In genomic region chr7:31077484-31078362, GRCh38 we compare ENCODE assay signal across 2 cellular contexts.
TF ChIP-seq lines count a peak whose summit lies in the region.

No MANE protein-coding gene starts in this region.

TF ChIP-seq in GM12878, 131 proteins besides CTCF, POLR2A, EP300 and RAD21:
- TF ChIP-seq HDGF (IDR thresholded peaks at IDR 0.05): 0 out of 2 replicates have a peak, but pooled peaks have one; percentile 43
- TF ChIP-seq ZNF24 (IDR thresholded peaks at IDR 0.05): no peak
- no peak for TF ChIP-seq ZZZ3 (IDR thresholded peaks at IDR 0.05; ENCODE audit: control insufficient read depth, insufficient read length, low read depth)
- peak; percentile 20 for TF ChIP-seq E4F1 (IDR thresholded peaks at IDR 0.05; ENCODE audit: borderline replicate concordance, partially characterized antibody)
- no peak for TF ChIP-seq IRF5 (IDR thresholded peaks at IDR 0.05; ENCODE audit: borderline replicate concordance)
- no peak for TF ChIP-seq SIN3A (IDR thresholded peaks at IDR 0.05; ENCODE audit: low read depth, low read length)
- TF ChIP-seq RBBP5 (conservative IDR thresholded peaks at IDR 0.05): no peak
- no peak for TF ChIP-seq SRF (IDR thresholded peaks at IDR 0.05; ENCODE audit: low read depth in 2 of 2, low read length in 2 of 2)
- TF ChIP-seq RELB (IDR thresholded peaks at IDR 0.05; ENCODE audit: low read depth): no peak
- peak; percentile 56 for TF ChIP-seq NR2C2 (IDR thresholded peaks at IDR 0.05; ENCODE audit: borderline replicate concordance, control insufficient read depth, insufficient read length, low read depth)
- TF ChIP-seq NR2C1 (IDR thresholded peaks at IDR 0.05): no peak

TF ChIP-seq in HepG2, 621 proteins besides CTCF, POLR2A, EP300 and RAD21:
- peak; percentile 24; the same call in 1 of the 2 replicates for TF ChIP-seq ATM (IDR thresholded peaks at IDR 0.05; ENCODE audit: borderline replicate concordance)
- no peak for TF ChIP-seq PCBP2 (optimal IDR thresholded peaks at IDR 0.05; ENCODE audit: low read depth, low read length, poor library complexity, severe bottlenecking)
- TF ChIP-seq ZNF646 (CRISPR knock-in tag; IDR thresholded peaks at IDR 0.05): peak; percentile 63
- TF ChIP-seq FOXP1 (IDR thresholded peaks at IDR 0.05): peak; percentile 25; the same call in 1 of the 2 replicates
- TF ChIP-seq FOXP1 (CRISPR knock-in tag; IDR thresholded peaks at IDR 0.05): no peak
